Comparison of ENCODE assay signal across 1 cellular context in genomic region chr1:145885738-145886287, GRCh38.
TF ChIP-seq lines count a peak whose summit lies in the region.

TSS of gene ANKRD35 (minus strand) at chr1:145885866. CDS start at chr1:145885758, 108 bp downstream.

TF ChIP-seq in K562, 482 proteins besides CTCF, POLR2A, EP300 and RAD21 (continued from another document):
- TF ChIP-seq, protein P1, sequence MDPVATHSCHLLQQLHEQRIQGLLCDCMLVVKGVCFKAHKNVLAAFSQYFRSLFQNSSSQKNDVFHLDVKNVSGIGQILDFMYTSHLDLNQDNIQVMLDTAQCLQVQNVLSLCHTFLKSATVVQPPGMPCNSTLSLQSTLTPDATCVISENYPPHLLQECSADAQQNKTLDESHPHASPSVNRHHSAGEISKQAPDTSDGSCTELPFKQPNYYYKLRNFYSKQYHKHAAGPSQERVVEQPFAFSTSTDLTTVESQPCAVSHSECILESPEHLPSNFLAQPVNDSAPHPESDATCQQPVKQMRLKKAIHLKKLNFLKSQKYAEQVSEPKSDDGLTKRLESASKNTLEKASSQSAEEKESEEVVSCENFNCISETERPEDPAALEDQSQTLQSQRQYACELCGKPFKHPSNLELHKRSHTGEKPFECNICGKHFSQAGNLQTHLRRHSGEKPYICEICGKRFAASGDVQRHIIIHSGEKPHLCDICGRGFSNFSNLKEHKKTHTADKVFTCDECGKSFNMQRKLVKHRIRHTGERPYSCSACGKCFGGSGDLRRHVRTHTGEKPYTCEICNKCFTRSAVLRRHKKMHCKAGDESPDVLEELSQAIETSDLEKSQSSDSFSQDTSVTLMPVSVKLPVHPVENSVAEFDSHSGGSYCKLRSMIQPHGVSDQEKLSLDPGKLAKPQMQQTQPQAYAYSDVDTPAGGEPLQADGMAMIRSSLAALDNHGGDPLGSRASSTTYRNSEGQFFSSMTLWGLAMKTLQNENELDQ (CRISPR knock-in tag; IDR thresholded peaks at IDR 0.05; ENCODE audit: borderline replicate concordance): no peak
- TF ChIP-seq ZNF79 (CRISPR knock-in tag; IDR thresholded peaks at IDR 0.05; ENCODE audit: low read depth): no peak
- no peak for TF ChIP-seq ZKSCAN1 (IDR thresholded peaks at IDR 0.05; ENCODE audit: low read depth, low read length)
- TF ChIP-seq ZNF740 (CRISPR knock-in tag; IDR thresholded peaks at IDR 0.05): no peak
- TF ChIP-seq ZNF740 (tag; IDR thresholded peaks at IDR 0.05): no peak
- 0 out of 2 replicates have a peak, but pooled peaks have one; percentile 41 for TF ChIP-seq ARID4B (CRISPR knock-in tag; IDR thresholded peaks at IDR 0.05)
- no peak for TF ChIP-seq ZNF785 (CRISPR knock-in tag; IDR thresholded peaks at IDR 0.05)
- TF ChIP-seq, protein P2, sequence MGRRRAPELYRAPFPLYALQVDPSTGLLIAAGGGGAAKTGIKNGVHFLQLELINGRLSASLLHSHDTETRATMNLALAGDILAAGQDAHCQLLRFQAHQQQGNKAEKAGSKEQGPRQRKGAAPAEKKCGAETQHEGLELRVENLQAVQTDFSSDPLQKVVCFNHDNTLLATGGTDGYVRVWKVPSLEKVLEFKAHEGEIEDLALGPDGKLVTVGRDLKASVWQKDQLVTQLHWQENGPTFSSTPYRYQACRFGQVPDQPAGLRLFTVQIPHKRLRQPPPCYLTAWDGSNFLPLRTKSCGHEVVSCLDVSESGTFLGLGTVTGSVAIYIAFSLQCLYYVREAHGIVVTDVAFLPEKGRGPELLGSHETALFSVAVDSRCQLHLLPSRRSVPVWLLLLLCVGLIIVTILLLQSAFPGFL (CRISPR knock-in tag; IDR thresholded peaks at IDR 0.05): no peak
- TF ChIP-seq ZBTB7A (IDR thresholded peaks at IDR 0.05; ENCODE audit: borderline replicate concordance, control insufficient read depth, low read depth, low read length): peak; percentile 67
- no peak for TF ChIP-seq HNRNPH1 (optimal IDR thresholded peaks at IDR 0.05; ENCODE audit: low read depth, low read length)
- no peak for TF ChIP-seq MYBL2 (IDR thresholded peaks at IDR 0.05; ENCODE audit: low read depth)
- TF ChIP-seq MYBL2 (CRISPR knock-in tag; IDR thresholded peaks at IDR 0.05; ENCODE audit: borderline replicate concordance): no peak
- TF ChIP-seq GMEB1 (CRISPR knock-in tag; IDR thresholded peaks at IDR 0.05): no peak
- TF ChIP-seq, protein P3, sequence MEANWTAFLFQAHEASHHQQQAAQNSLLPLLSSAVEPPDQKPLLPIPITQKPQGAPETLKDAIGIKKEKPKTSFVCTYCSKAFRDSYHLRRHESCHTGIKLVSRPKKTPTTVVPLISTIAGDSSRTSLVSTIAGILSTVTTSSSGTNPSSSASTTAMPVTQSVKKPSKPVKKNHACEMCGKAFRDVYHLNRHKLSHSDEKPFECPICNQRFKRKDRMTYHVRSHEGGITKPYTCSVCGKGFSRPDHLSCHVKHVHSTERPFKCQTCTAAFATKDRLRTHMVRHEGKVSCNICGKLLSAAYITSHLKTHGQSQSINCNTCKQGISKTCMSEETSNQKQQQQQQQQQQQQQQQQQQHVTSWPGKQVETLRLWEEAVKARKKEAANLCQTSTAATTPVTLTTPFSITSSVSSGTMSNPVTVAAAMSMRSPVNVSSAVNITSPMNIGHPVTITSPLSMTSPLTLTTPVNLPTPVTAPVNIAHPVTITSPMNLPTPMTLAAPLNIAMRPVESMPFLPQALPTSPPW (CRISPR knock-in tag; IDR thresholded peaks at IDR 0.05): peak; percentile 71
- TF ChIP-seq RBM34 (IDR thresholded peaks at IDR 0.05; ENCODE audit: borderline replicate concordance, insufficient read depth, low read length): no peak
- no peak for TF ChIP-seq MITF (IDR thresholded peaks at IDR 0.05)
- TF ChIP-seq, protein P4, sequence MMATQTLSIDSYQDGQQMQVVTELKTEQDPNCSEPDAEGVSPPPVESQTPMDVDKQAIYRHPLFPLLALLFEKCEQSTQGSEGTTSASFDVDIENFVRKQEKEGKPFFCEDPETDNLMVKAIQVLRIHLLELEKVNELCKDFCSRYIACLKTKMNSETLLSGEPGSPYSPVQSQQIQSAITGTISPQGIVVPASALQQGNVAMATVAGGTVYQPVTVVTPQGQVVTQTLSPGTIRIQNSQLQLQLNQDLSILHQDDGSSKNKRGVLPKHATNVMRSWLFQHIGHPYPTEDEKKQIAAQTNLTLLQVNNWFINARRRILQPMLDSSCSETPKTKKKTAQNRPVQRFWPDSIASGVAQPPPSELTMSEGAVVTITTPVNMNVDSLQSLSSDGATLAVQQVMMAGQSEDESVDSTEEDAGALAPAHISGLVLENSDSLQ (IDR thresholded peaks at IDR 0.05): peak; percentile 79
- TF ChIP-seq BACH1 (tag; IDR thresholded peaks at IDR 0.05): no peak
- TF ChIP-seq MAZ (CRISPR knock-in tag; conservative IDR thresholded peaks at IDR 0.05 in 1 of 2, IDR thresholded peaks at IDR 0.05 in 1 of 2): peak; percentile 67 to 71; a peak in 3 of 4 replicates
- TF ChIP-seq NRF1 (conservative IDR thresholded peaks at IDR 0.05 in 1 of 2, IDR thresholded peaks at IDR 0.05 in 1 of 2): peak; percentile 74 to 79
- no peak for TF ChIP-seq DNMT1 (IDR thresholded peaks at IDR 0.05)
- TF ChIP-seq SUPT5H (IDR thresholded peaks at IDR 0.05): no peak
- TF ChIP-seq, protein P5, sequence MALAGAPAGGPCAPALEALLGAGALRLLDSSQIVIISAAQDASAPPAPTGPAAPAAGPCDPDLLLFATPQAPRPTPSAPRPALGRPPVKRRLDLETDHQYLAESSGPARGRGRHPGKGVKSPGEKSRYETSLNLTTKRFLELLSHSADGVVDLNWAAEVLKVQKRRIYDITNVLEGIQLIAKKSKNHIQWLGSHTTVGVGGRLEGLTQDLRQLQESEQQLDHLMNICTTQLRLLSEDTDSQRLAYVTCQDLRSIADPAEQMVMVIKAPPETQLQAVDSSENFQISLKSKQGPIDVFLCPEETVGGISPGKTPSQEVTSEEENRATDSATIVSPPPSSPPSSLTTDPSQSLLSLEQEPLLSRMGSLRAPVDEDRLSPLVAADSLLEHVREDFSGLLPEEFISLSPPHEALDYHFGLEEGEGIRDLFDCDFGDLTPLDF (CRISPR knock-in tag; IDR thresholded peaks at IDR 0.05): peak; percentile 42; the same call in 1 of the 2 replicates
- peak; percentile 83 for TF ChIP-seq TFAP4 (CRISPR knock-in tag; IDR thresholded peaks at IDR 0.05; ENCODE audit: borderline replicate concordance)
- TF ChIP-seq LCOR (CRISPR knock-in tag; IDR thresholded peaks at IDR 0.05): no peak
- peak; percentile 68 for TF ChIP-seq SP1 (CRISPR knock-in tag; IDR thresholded peaks at IDR 0.05)
